In the genomic region with DNA sequence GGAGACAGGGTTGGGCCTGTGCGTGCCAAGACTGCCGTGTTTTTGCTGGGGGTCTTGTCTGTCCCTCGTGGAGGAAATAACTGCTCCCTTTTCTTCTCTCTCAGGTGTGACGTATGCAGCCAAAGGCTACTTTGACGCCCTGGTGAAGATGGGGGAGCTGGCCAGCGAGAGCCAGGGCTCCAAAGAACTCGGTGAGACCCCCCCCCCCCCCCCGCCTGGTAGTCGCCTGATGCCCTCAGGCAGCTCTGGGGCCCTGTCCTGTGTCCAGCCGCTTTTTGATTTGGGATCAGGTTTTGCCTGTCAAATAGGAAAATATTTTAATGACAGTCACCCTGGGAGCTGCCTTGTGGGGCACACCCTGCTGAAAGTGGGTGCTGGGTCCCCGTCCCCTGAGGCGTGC, we compare ENCODE assay signal across 14 cellular contexts. TPM values are rescaled to one million over a fixed set of nuclear protein-coding genes. Genes with fewer than 3 reads are reported as not detected.
DNase-seq lines count a peak whose midpoint lies in the region; ATAC-seq and TF ChIP-seq lines count a peak whose summit lies in the region.
"Had no signal": no experiment of that assay in that cellular context is flagged by ENCODE, and none has a peak within 500 bp of the region (broad histone marks: within the 10 kb centered on the region; RNA-seq: fewer than 3 reads in every experiment).

No MANE protein-coding gene starts in this region.

- H3K4me2 ChIP-seq in parathyroid adenoma (ENCODE audit: low read length): no peak overlapping the region

- no peak for TF ChIP-seq POLR2A in esophagus squamous epithelium (IDR thresholded peaks at IDR 0.05)

- no peaks in the 10 kb centered on the region for H3K9me3 ChIP-seq in cardiac muscle cell (ENCODE audit: low read depth)
- H3K9me3 ChIP-seq in esophagus squamous epithelium: no peaks in the 10 kb centered on the region
- H3K9me3 ChIP-seq in parathyroid adenoma (ENCODE audit: control insufficient read depth, low read length): no peaks in the 10 kb centered on the region

- DNase-seq in cardiac muscle cell (ENCODE audit: low read depth in 1 of 2, low spot score in 1 of 2): no peak
- no peak for DNase-seq in left ventricle myocardium superior
- no peak for DNase-seq in esophagus squamous epithelium (lab: John Stamatoyannopoulos, UW)
- DNase-seq in GOT3 (lab: John Stamatoyannopoulos, UW): no peak
- DNase-seq: activated CD4-positive, CD25-positive, alpha-beta regulatory T cell treated with anti-CD3 and anti-CD28 coated beads, Interleukin-2, amount 50 U/mL, for 72 hours; effector memory CD8-positive, alpha-beta T cell; NCI-H1048; stimulated activated CD4-positive, alpha-beta T cell treated with anti-CD3 and anti-CD28 coated beads, Interleukin-2, amount 100 ng/mL, for 48 hours; stimulated activated naive CD4-positive, alpha-beta T cell; SW 1271 had no signal

- no peaks in the 10 kb centered on the region for H3K79me2 ChIP-seq in parathyroid adenoma

- H3K4me3 ChIP-seq in cardiac muscle cell (no peak overlapping the region), esophagus squamous epithelium (no peak overlapping the region), parathyroid adenoma (ENCODE audit: low read depth, low read length) (no peak overlapping the region), urinary bladder (ENCODE audit: low read depth, low read length) (no peak overlapping the region)

- peak overlapping the region; percentile 40 for H2AFZ ChIP-seq in parathyroid adenoma

- no peak for ATAC-seq in left ventricle myocardium superior
- ATAC-seq in HG03565 (IDR thresholded peaks at IDR 0.05; ENCODE audit: unreplicated experiment): no peak
- ATAC-seq in HG03354 (IDR thresholded peaks at IDR 0.05; ENCODE audit: poor library complexity, severe bottlenecking, unreplicated experiment): no peak
- ATAC-seq: effector memory CD8-positive, alpha-beta T cell had no signal

- H3K27me3 ChIP-seq in cardiac muscle cell: no peaks in the 10 kb centered on the region
- no peaks in the 10 kb centered on the region for H3K27me3 ChIP-seq in esophagus squamous epithelium
- H3K27me3 ChIP-seq in parathyroid adenoma (ENCODE audit: control insufficient read depth, insufficient read depth, low read length): no peaks in the 10 kb centered on the region

- H3K27ac ChIP-seq in cardiac muscle cell (peak overlapping the region; percentile 75), esophagus squamous epithelium (peak overlapping the region; percentile 86 to 95 (median 93)), parathyroid adenoma (peak overlapping the region; percentile 50), urinary bladder (ENCODE audit: low read depth) (peak overlapping the region; percentile 3)

- TF ChIP-seq CTCF in cardiac muscle cell (IDR thresholded peaks at IDR 0.05; ENCODE audit: low read depth, low read length): no peak
- TF ChIP-seq CTCF in esophagus squamous epithelium (IDR thresholded peaks at IDR 0.05): no peak
- TF ChIP-seq CTCF in parathyroid adenoma (IDR thresholded peaks at IDR 0.05): no peak

- no peaks in the 10 kb centered on the region for H3K36me3 ChIP-seq in cardiac muscle cell
- H3K36me3 ChIP-seq in esophagus squamous epithelium: peaks cover 0 to 81% (median 7%) of the 10 kb centered on the region in 3 donors
- no peaks in the 10 kb centered on the region for H3K36me3 ChIP-seq in parathyroid adenoma (ENCODE audit: control insufficient read depth, insufficient read depth, low read length)
- H3K36me3 ChIP-seq in urinary bladder (ENCODE audit: insufficient read depth): no peaks in the 10 kb centered on the region

- H3K4me1 ChIP-seq in cardiac muscle cell (ENCODE audit: low read depth) (peaks cover 12% of the 10 kb centered on the region), esophagus squamous epithelium (peaks cover 37 to 89% (median 41%) of the 10 kb centered on the region in 3 donors), parathyroid adenoma (peaks cover 8% of the 10 kb centered on the region), urinary bladder (ENCODE audit: insufficient read depth) (no peaks in the 10 kb centered on the region)

- WGBS in esophagus squamous epithelium, 2 donors: 45% methylated on average over 9 of the region's 12 CpGs; no CpG with 5 or more reads in 1 of the 2 donors
- WGBS in urinary bladder: 82% methylated on average over 12 of the region's 12 CpGs

- H3K9ac ChIP-seq in parathyroid adenoma: no peak overlapping the region

- intact Hi-C loops in left ventricle myocardium superior (cut with micrococcal nuclease): no loop called here
- intact Hi-C loops in esophagus squamous epithelium (cut with DNase I): no loop called here

RNA-seq across cellular contexts. Expression of gene BAIAP2, which starts 22.8 kb away (rescaled TPM):
- total RNA-seq in cardiac muscle cell: 16.2 and 24.9 TPM in 2 replicates
- 22.4 and 22.5 TPM in 2 replicates for polyA plus RNA-seq in cardiac muscle cell
- 32.7 TPM for total RNA-seq in left ventricle myocardium superior
- 100 to 1,000 TPM in 3 of 4 donors, 10 to 100 TPM in 1; 87.8 to 175 (median 105) TPM for total RNA-seq in esophagus squamous epithelium
- 11.8 TPM for total RNA-seq in urinary bladder
- 41.5 TPM for polyA plus RNA-seq in urinary bladder

Comparison
In these comparisons a context has a peak if more than half of its experiments do, and no peak if none do; other contexts are left out.
1. H3K27ac ChIP-seq: peak in every context shown above with its lines; median percentile 93 in esophagus squamous epithelium; 75 in cardiac muscle cell; 50 in parathyroid adenoma; 3 in urinary bladder.